ENCODE assay signal across 30 cellular contexts in the genomic region with DNA sequence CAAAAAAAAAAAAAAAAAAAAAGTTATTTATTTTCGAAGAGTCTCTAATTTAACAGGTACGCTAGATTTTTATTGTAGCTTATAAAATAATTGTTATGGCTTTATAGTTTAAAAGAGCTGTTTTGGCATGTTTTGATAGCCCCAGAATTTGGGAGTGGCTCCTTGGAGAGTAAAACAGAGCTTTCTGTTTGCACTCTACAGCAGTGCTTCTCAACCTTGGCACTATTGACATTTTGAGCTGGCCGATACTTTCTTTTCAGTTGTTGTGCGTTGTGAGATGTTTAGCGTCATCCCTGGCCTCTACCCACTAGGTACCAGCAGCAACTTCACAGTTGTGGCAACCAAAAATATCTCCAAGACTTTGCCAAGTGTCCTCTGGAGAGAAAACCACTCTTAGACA. TPM values are rescaled to one million over a fixed set of nuclear protein-coding genes. Genes with fewer than 3 reads are reported as not detected.
"Had no signal": no experiment of that assay in that cellular context is flagged by ENCODE, and none has a peak within 500 bp of the region (broad histone marks: within the 10 kb centered on the region; RNA-seq: fewer than 3 reads in every experiment).

No MANE protein-coding gene starts in this region.

- H3K9me3 Mint-ChIP-seq: activated CD8-positive, alpha-beta T cell treated with anti-CD3 and anti-CD28 coated beads for 36 hours; activated naive CD8-positive, alpha-beta T cell treated with anti-CD3 and anti-CD28 coated beads for 36 hours; activated naive CD8-positive, alpha-beta T cell treated with anti-CD3 and anti-CD28 coated beads, Interleukin-2, amount 50 U/mL, for 24 hours; activated T-cell treated with anti-CD3 and anti-CD28 coated beads, Interleukin-2, amount 50 U/mL, for 4 hours; activated T-helper 17 cell treated with anti-CD3 and anti-CD28 coated beads, Interleukin-2, amount 50 U/mL, for 72 hours; T-helper 2 cell treated with Interferon-gamma antibody and Interleukin-4, amounts not matched to agents 5 μg/mL and 100 μg/mL, for 36 hours had no signal

- H3K4me3 Mint-ChIP-seq: activated CD8-positive, alpha-beta T cell treated with anti-CD3 and anti-CD28 coated beads for 36 hours; activated naive CD8-positive, alpha-beta T cell treated with anti-CD3 and anti-CD28 coated beads for 36 hours; activated naive CD8-positive, alpha-beta T cell treated with anti-CD3 and anti-CD28 coated beads, Interleukin-2, amount 50 U/mL, for 24 hours; activated T-cell treated with anti-CD3 and anti-CD28 coated beads, Interleukin-2, amount 50 U/mL, for 4 hours; activated T-helper 17 cell treated with anti-CD3 and anti-CD28 coated beads, Interleukin-2, amount 50 U/mL, for 72 hours; T-helper 17 cell; T-helper 2 cell treated with Interferon-gamma antibody and Interleukin-4, amounts not matched to agents 5 μg/mL and 100 μg/mL, for 36 hours had no signal

- H3K27ac ChIP-seq: adrenal gland, body of pancreas, epithelial cell of prostate, esophagus squamous epithelium, gastroesophageal sphincter had no signal

- ATAC-seq: activated CD8-positive, alpha-beta T cell treated with anti-CD3 and anti-CD28 coated beads for 36 hours; activated naive CD8-positive, alpha-beta T cell treated with anti-CD3 and anti-CD28 coated beads, Interleukin-2, amount 50 U/mL, for 24 hours; activated T-cell treated with anti-CD3 and anti-CD28 coated beads, Interleukin-2, amount 50 U/mL, for 4 hours; activated T-helper 17 cell treated with anti-CD3 and anti-CD28 coated beads, Interleukin-2, amount 50 U/mL, for 72 hours; body of pancreas; gastroesophageal sphincter; T-helper 17 cell had no signal

- H3K36me3 ChIP-seq: adrenal gland had no signal

- H3K27me3 Mint-ChIP-seq: activated naive CD8-positive, alpha-beta T cell treated with anti-CD3 and anti-CD28 coated beads for 36 hours; activated T-helper 17 cell treated with anti-CD3 and anti-CD28 coated beads, Interleukin-2, amount 50 U/mL, for 72 hours had no signal

- H3K27ac Mint-ChIP-seq: activated CD8-positive, alpha-beta T cell treated with anti-CD3 and anti-CD28 coated beads for 36 hours; activated naive CD8-positive, alpha-beta T cell treated with anti-CD3 and anti-CD28 coated beads for 36 hours; activated naive CD8-positive, alpha-beta T cell treated with anti-CD3 and anti-CD28 coated beads, Interleukin-2, amount 50 U/mL, for 24 hours; activated T-helper 17 cell treated with anti-CD3 and anti-CD28 coated beads, Interleukin-2, amount 50 U/mL, for 72 hours; T-helper 17 cell; T-helper 2 cell treated with Interferon-gamma antibody and Interleukin-4, amounts not matched to agents 5 μg/mL and 100 μg/mL, for 36 hours had no signal

- H3K4me3 ChIP-seq: adrenal gland, body of pancreas, esophagus squamous epithelium, gastroesophageal sphincter had no signal

- H3K36me3 Mint-ChIP-seq: activated naive CD8-positive, alpha-beta T cell treated with anti-CD3 and anti-CD28 coated beads for 36 hours had no signal

- H3K4me1 Mint-ChIP-seq: activated naive CD8-positive, alpha-beta T cell treated with anti-CD3 and anti-CD28 coated beads, Interleukin-2, amount 50 U/mL, for 24 hours; activated T-helper 17 cell treated with anti-CD3 and anti-CD28 coated beads, Interleukin-2, amount 50 U/mL, for 72 hours; T-helper 17 cell had no signal

- H3K27me3 ChIP-seq: adrenal gland, body of pancreas, esophagus squamous epithelium, gastroesophageal sphincter had no signal

- H3K4me1 ChIP-seq: adrenal gland, body of pancreas, esophagus squamous epithelium, gastroesophageal sphincter had no signal

- H3K9me3 ChIP-seq: adrenal gland, body of pancreas, esophagus squamous epithelium, gastroesophageal sphincter had no signal

- DNase-seq: activated CD4-positive, alpha-beta T cell treated with anti-CD3 and anti-CD28 coated beads for 4 hours; activated CD4-positive, alpha-beta T cell treated with anti-CD3 and anti-CD28 coated beads, Interleukin-2, amount 50 U/mL, for 1 hour; activated CD4-positive, alpha-beta T cell treated with anti-CD3 and anti-CD28 coated beads, Interleukin-2, amount 50 U/mL, for 48 hours; activated CD4-positive, CD25-positive, alpha-beta regulatory T cell; activated CD4-positive, CD25-positive, alpha-beta regulatory T cell treated with anti-CD3 and anti-CD28 coated beads, Interleukin-2, amount 50 U/mL, for 72 hours; activated CD8-positive, alpha-beta memory T cell treated with anti-CD3 and anti-CD28 coated beads for 24 hours; activated CD8-positive, alpha-beta T cell treated with anti-CD3 and anti-CD28 coated beads for 36 hours; activated effector memory CD4-positive, alpha-beta T cell treated with Interleukin-2 at 50 U/mL for 16 hours; activated gamma-delta T cell treated with Interleukin-2 at 50 U/mL for 16 hours; activated naive CD4-positive, alpha-beta T cell treated with anti-CD3 and anti-CD28 coated beads, Interleukin-2, amount 50 U/mL, for 16 hours; activated naive CD4-positive, alpha-beta T cell treated with Interleukin-2 at 50 U/mL for 16 hours; activated naive CD8-positive, alpha-beta T cell treated with anti-CD3 and anti-CD28 coated beads for 36 hours; activated naive CD8-positive, alpha-beta T cell treated with anti-CD3 and anti-CD28 coated beads, Interleukin-2, amount 50 U/mL, for 24 hours; activated T-cell treated with anti-CD3 and anti-CD28 coated beads, Interleukin-2, amount 50 U/mL, for 4 hours; adrenal gland; amygdala; aorta; body of pancreas; caudate nucleus; effector CD8-positive, alpha-beta T cell; esophagus squamous epithelium; foreskin melanocyte; T-helper 1 cell; T-helper 17 cell; T1000 had no signal

RNA-seq across cellular contexts. Expression of a gene that starts 30.6 kb away (rescaled TPM):
- total RNA-seq: activated T-helper 17 cell treated with anti-CD3 and anti-CD28 coated beads, Interleukin-2, amount 50 U/mL, for 72 hours; endothelial cell of umbilical vein had no signal
